ENCODE assay signal across 8 cellular contexts in genomic region chr10:22335204-22335956, GRCh38. TPM values are rescaled to one million over a fixed set of nuclear protein-coding genes. Genes with fewer than 3 reads are reported as not detected.
DNase-seq lines count a peak whose midpoint lies in the region; ATAC-seq and TF ChIP-seq lines count a peak whose summit lies in the region.

No MANE protein-coding gene starts in this region.

- H3K4me3 ChIP-seq in CD8-positive, alpha-beta memory T cell (ENCODE audit: low read length), result peak overlapping the region; percentile 50
- peak overlapping the region; percentile 26 to 70 (median 44) for H3K4me3 ChIP-seq in spleen

- DNase-seq in CD8-positive, alpha-beta memory T cell, result peak; percentile 58 to 85 (median 77)
- peak; percentile 44 to 82 (median 72) for DNase-seq in T-cell
- no peak for DNase-seq in MCF 10A (ENCODE audit: unreplicated experiment)
- DNase-seq in islet precursor cell, result peak; percentile 73
- DNase-seq in spleen, result peak; percentile 90
- DNase-seq in NCI-H146 (lab: John Stamatoyannopoulos, UW), result no peak
- DNase-seq in NCI-H526 treated with DMSO at 0.1 percent for 48 hours (lab: John Stamatoyannopoulos, UW), result no peak

- peak overlapping the region in 7 of 8 donors; percentile 90 to 96 (median 92) for H3K27ac Mint-ChIP-seq in CD8-positive, alpha-beta memory T cell
- H3K27ac Mint-ChIP-seq in T-cell (peak overlapping the region; percentile 81 to 86), MCF 10A (ENCODE audit: low read depth, unreplicated experiment) (no peak overlapping the region)

- peak; percentile 39 for ATAC-seq in GM21619 (IDR thresholded peaks at IDR 0.05; ENCODE audit: unreplicated experiment)
- ATAC-seq in T-cell (replicated peaks in 1 of 4), result peak; percentile 75 to 84 (median 76)

- H3K27me3 ChIP-seq in CD8-positive, alpha-beta memory T cell (ENCODE audit: insufficient read depth, low read length, poor library complexity, severe bottlenecking), result peaks cover 47% of the 10 kb centered on the region
- H3K27me3 ChIP-seq in spleen (replicated peaks in 1 of 7), result peaks cover 21 to 66% (median 58%) of the 10 kb centered on the region in 7 donors

- no peak for TF ChIP-seq POLR2A in spleen (IDR thresholded peaks at IDR 0.05)

- peak overlapping the region; percentile 84 to 94 (median 86) for H3K4me3 Mint-ChIP-seq in CD8-positive, alpha-beta memory T cell
- peak overlapping the region; percentile 74 to 83 (median 80) for H3K4me3 Mint-ChIP-seq in T-cell
- peak overlapping the region; percentile 65 for H3K4me3 Mint-ChIP-seq in MCF 10A (ENCODE audit: unreplicated experiment)

- peak overlapping the region; percentile 22 for H3K27ac ChIP-seq in CD8-positive, alpha-beta memory T cell (ENCODE audit: low read depth, low read length)
- peak overlapping the region in 3 of 8 donors; percentile 3 to 39 (median 38) for H3K27ac ChIP-seq in spleen

- POLR2A ChIA-PET in CD8-positive, alpha-beta memory T cell (lab: Charles Lee), result interaction anchor here (0.8 to 0.9 kb wide), 2 partner anchors 15 to 20 kb away, joined by 3 to 4 read pairs; partner anchors contain the start of gene COMMD3
- POLR2A ChIA-PET in T-cell (lab: Charles Lee) (interaction anchor here in 1 of 2 donors (0.5 to 0.6 kb wide), 4 partner anchors 8 to 713 kb away, joined by 3 to 4 read pairs (median 4); no protein-coding TSS in a partner anchor), MCF 10A (lab: Yijun Ruan, JAX) (no interaction called here)

- H3K4me1 ChIP-seq in CD8-positive, alpha-beta memory T cell (ENCODE audit: insufficient read depth, low read length), result peaks cover 52% of the 10 kb centered on the region
- H3K4me1 ChIP-seq in spleen, result peaks cover 29 to 73% (median 55%) of the 10 kb centered on the region in 6 donors

- TF ChIP-seq CTCF in MCF 10A (IDR thresholded peaks at IDR 0.05; ENCODE audit: unreplicated experiment) (no peak), spleen (IDR thresholded peaks at IDR 0.05 in 8 of 11, conservative IDR thresholded peaks at IDR 0.05 in 3 of 11) (peak in 10 of 11 experiments; percentile 23 to 60 (median 45))

- H3K4me1 Mint-ChIP-seq in CD8-positive, alpha-beta memory T cell, result peaks cover 37 to 52% (median 42%) of the 10 kb centered on the region in 3 donors
- H3K4me1 Mint-ChIP-seq in T-cell (peaks cover 26 to 44% (median 42%) of the 10 kb centered on the region in 3 donors), MCF 10A (ENCODE audit: insufficient read depth, unreplicated experiment) (no peaks in the 10 kb centered on the region)

- no peaks in the 10 kb centered on the region for H3K9me3 ChIP-seq in CD8-positive, alpha-beta memory T cell (ENCODE audit: low read length)
- peaks cover 0 to 10% (median 1%) of the 10 kb centered on the region in 8 donors for H3K9me3 ChIP-seq in spleen

- BruUV-seq in MCF 10A (replicated peaks; lab: Mats Ljungman, UMichigan), result no TSS peak

- 2 to 3% (median 3%) methylated on average over 31 to 71 of the region's 71 CpGs for WGBS in spleen, 5 donors

- H3K36me3 ChIP-seq in CD8-positive, alpha-beta memory T cell (ENCODE audit: insufficient read depth, low read length), result no peaks in the 10 kb centered on the region
- peaks cover 0 to 4% (median 2%) of the 10 kb centered on the region in 6 donors for H3K36me3 ChIP-seq in spleen

- CTCF ChIA-PET in CD8-positive, alpha-beta memory T cell (lab: Charles Lee), result interaction anchor here (0.8 to 1.2 kb wide), 4 partner anchors 9 to 216 kb away, joined by 3 to 7 read pairs (median 4); no protein-coding TSS in a partner anchor
- CTCF ChIA-PET in T-cell (lab: Charles Lee) (interaction anchor here in 1 of 2 donors (0.8 kb wide), 1 partner anchor 10 kb away, joined by 3 read pairs; no protein-coding TSS in a partner anchor), MCF 10A (lab: Yijun Ruan, JAX) (interaction anchor here (0.9 kb wide), 1 partner anchor 12 kb away, joined by 3 read pairs; no protein-coding TSS in a partner anchor)

- H3K36me3 Mint-ChIP-seq in CD8-positive, alpha-beta memory T cell, result peaks cover 0 to 13% (median 2%) of the 10 kb centered on the region in 3 donors
- H3K36me3 Mint-ChIP-seq in T-cell (no peaks in the 10 kb centered on the region), MCF 10A (ENCODE audit: insufficient read depth, unreplicated experiment) (peaks cover 8% of the 10 kb centered on the region)

- intact Hi-C loops in MCF 10A (cut with micrococcal nuclease) (no loop called here), spleen (cut with DNase I; ENCODE audit: low total_unique reads) (no loop called here)

- H3K9me3 Mint-ChIP-seq in CD8-positive, alpha-beta memory T cell, result peaks cover 6 to 18% (median 12%) of the 10 kb centered on the region in 5 donors
- H3K9me3 Mint-ChIP-seq in T-cell (peaks cover 0 to 4% (median 0%) of the 10 kb centered on the region in 3 donors), MCF 10A (ENCODE audit: unreplicated experiment) (no peaks in the 10 kb centered on the region)

- H3K27me3 Mint-ChIP-seq in CD8-positive, alpha-beta memory T cell, result peaks cover 54 to 60% of the 10 kb centered on the region in 2 donors
- H3K27me3 Mint-ChIP-seq in T-cell (peaks cover 20 to 54% of the 10 kb centered on the region in 2 donors), MCF 10A (ENCODE audit: insufficient read depth, unreplicated experiment) (peaks cover 15% of the 10 kb centered on the region)

RNA-seq across cellular contexts. Expression of gene SPAG6, which starts 9.9 kb away (rescaled TPM):
- total RNA-seq in CD8-positive, alpha-beta memory T cell, result under 1 TPM in 1 of 2 experiments, not detected in 1; 0.22 TPM
- polyA plus RNA-seq in CD8-positive, alpha-beta memory T cell, result not detected
- under 1 TPM in 2 of 5 donors, not detected in 3; 0.23 to 0.33 TPM for total RNA-seq in T-cell
- not detected in 2 replicates for total RNA-seq in MCF 10A (2022)
- total RNA-seq in spleen, result not detected
- under 1 TPM in 1 of 3 donors, not detected in 2; 0.11 TPM for polyA plus RNA-seq in spleen

RNA-seq across cellular contexts. Expression of gene BMI1, which starts 14.5 kb away (rescaled TPM):
- 10 to 100 TPM; 87.8 to 97.3 TPM for total RNA-seq in CD8-positive, alpha-beta memory T cell
- polyA plus RNA-seq in CD8-positive, alpha-beta memory T cell, result 39.3 TPM
- total RNA-seq in T-cell (10 to 100 TPM; 48.9 to 69.2 (median 63.6) TPM), MCF 10A (2022) (78.0 and 80.1 TPM in 2 replicates), spleen (10 to 100 TPM; 47.1 to 89.7 (median 68.2) TPM)
- polyA plus RNA-seq in spleen, result 10 to 100 TPM; 26.9 to 38.7 (median 27.1) TPM

RNA-seq across cellular contexts. Expression of gene COMMD3, which starts 19.2 kb away (rescaled TPM):
- total RNA-seq in CD8-positive, alpha-beta memory T cell, result 10 to 100 TPM; 80.2 to 80.4 TPM
- 61.4 TPM for polyA plus RNA-seq in CD8-positive, alpha-beta memory T cell
- total RNA-seq in T-cell, result 10 to 100 TPM; 25.2 to 57.2 (median 49.7) TPM
- total RNA-seq in MCF 10A (2022), result 69.4 and 73.4 TPM in 2 replicates
- 10 to 100 TPM; 43.5 to 63.7 (median 52.9) TPM for total RNA-seq in spleen
- 10 to 100 TPM; 69.1 to 76.0 (median 73.2) TPM for polyA plus RNA-seq in spleen

Comparison
In these comparisons a context has a peak if more than half of its experiments do, and no peak if none do; other contexts are left out.
1. DNase-seq: peak in CD8-positive, alpha-beta memory T cell (5 of 5), T-cell (34 of 34), islet precursor cell (single experiment) and spleen (single experiment); none in MCF 10A (single experiment), NCI-H146 (single experiment) and NCI-H526 treated with DMSO at 0.1 percent for 48 hours (single experiment).
2. Peak in every context shown above with its lines, with median percentiles within 50 percentile points of each other: H3K4me3 Mint-ChIP-seq.